2 cellular contexts compared by ENCODE assay signal in the genomic region with DNA sequence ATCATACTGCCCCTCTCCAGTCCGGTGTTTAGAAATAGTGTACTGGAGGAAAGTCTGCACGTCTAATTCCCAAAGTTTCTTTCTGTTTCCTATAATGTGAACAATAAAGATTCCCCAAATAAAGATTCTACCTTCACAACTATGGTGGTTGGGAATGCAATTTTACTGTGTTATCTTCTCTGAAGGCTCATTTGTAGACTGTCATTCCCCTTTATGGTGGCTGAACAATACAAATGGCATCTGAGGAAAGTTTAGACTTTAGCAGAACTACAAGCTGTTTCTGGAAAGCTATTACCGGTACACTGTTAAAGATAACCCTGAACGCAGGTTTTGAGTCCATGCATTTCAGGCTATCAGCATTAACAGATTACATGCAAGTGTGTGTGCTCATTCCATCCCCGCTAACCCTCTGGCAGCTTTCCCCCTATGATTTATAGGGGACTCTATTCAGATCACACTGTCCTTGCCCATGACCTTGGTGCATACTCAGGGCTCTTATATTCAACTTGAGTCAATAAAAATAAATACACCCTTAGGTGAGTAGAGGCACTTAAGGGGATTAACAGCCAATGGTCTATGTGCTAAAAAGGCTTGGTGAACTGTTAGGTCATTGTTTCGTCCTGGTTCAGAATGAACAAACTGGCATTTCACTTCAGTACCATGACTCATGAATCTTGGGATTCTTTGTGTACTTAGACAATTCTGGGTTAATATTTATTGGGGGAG.
TF ChIP-seq lines count a peak whose summit lies in the region.

No MANE protein-coding gene starts in this region.

TF ChIP-seq in HEK293, 187 proteins besides CTCF, POLR2A, EP300 and RAD21 (continued from another document and continues in another):
- TF ChIP-seq, protein P1, sequence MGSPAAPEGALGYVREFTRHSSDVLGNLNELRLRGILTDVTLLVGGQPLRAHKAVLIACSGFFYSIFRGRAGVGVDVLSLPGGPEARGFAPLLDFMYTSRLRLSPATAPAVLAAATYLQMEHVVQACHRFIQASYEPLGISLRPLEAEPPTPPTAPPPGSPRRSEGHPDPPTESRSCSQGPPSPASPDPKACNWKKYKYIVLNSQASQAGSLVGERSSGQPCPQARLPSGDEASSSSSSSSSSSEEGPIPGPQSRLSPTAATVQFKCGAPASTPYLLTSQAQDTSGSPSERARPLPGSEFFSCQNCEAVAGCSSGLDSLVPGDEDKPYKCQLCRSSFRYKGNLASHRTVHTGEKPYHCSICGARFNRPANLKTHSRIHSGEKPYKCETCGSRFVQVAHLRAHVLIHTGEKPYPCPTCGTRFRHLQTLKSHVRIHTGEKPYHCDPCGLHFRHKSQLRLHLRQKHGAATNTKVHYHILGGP (tag by site-specific recombination; IDR thresholded peaks at IDR 0.05): no peak
- no peak for TF ChIP-seq KLF1 (tag by site-specific recombination; IDR thresholded peaks at IDR 0.05)
- TF ChIP-seq, protein P2, sequence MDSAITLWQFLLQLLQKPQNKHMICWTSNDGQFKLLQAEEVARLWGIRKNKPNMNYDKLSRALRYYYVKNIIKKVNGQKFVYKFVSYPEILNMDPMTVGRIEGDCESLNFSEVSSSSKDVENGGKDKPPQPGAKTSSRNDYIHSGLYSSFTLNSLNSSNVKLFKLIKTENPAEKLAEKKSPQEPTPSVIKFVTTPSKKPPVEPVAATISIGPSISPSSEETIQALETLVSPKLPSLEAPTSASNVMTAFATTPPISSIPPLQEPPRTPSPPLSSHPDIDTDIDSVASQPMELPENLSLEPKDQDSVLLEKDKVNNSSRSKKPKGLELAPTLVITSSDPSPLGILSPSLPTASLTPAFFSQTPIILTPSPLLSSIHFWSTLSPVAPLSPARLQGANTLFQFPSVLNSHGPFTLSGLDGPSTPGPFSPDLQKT (IDR thresholded peaks at IDR 0.05; ENCODE audit: borderline replicate concordance, low read depth, low read length): no peak
- no peak for TF ChIP-seq GLIS1 (tag by site-specific recombination; IDR thresholded peaks at IDR 0.05)
- TF ChIP-seq ZBTB17 (tag by site-specific recombination; IDR thresholded peaks at IDR 0.05): peak; percentile 39; the same call in 1 of the 2 replicates
- TF ChIP-seq ZBTB20 (tag by site-specific recombination; IDR thresholded peaks at IDR 0.05): peak; percentile 19; the same call in 1 of the 2 replicates
- TF ChIP-seq, protein P3, sequence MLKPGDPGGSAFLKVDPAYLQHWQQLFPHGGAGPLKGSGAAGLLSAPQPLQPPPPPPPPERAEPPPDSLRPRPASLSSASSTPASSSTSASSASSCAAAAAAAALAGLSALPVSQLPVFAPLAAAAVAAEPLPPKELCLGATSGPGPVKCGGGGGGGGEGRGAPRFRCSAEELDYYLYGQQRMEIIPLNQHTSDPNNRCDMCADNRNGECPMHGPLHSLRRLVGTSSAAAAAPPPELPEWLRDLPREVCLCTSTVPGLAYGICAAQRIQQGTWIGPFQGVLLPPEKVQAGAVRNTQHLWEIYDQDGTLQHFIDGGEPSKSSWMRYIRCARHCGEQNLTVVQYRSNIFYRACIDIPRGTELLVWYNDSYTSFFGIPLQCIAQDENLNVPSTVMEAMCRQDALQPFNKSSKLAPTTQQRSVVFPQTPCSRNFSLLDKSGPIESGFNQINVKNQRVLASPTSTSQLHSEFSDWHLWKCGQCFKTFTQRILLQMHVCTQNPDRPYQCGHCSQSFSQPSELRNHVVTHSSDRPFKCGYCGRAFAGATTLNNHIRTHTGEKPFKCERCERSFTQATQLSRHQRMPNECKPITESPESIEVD (tag by site-specific recombination; IDR thresholded peaks at IDR 0.05): peak; percentile 59; the same call in 1 of the 2 replicates
- no peak for TF ChIP-seq ZNF184 (tag by site-specific recombination; IDR thresholded peaks at IDR 0.05)
- no peak for TF ChIP-seq ZNF311 (tag by site-specific recombination; IDR thresholded peaks at IDR 0.05; ENCODE audit: borderline replicate concordance)
- TF ChIP-seq ZFP41 (tag by site-specific recombination; IDR thresholded peaks at IDR 0.05; ENCODE audit: borderline replicate concordance): no peak
- TF ChIP-seq ZNF514 (tag by site-specific recombination; IDR thresholded peaks at IDR 0.05): no peak
- no peak for TF ChIP-seq ZFP37 (tag by site-specific recombination; IDR thresholded peaks at IDR 0.05)
- peak; percentile 97 for TF ChIP-seq SP7 (tag by site-specific recombination; IDR thresholded peaks at IDR 0.05)
- TF ChIP-seq ZNF571 (tag by site-specific recombination; IDR thresholded peaks at IDR 0.05): no peak
- TF ChIP-seq ZNF707 (tag by site-specific recombination; IDR thresholded peaks at IDR 0.05): no peak
- TF ChIP-seq, protein P4, sequence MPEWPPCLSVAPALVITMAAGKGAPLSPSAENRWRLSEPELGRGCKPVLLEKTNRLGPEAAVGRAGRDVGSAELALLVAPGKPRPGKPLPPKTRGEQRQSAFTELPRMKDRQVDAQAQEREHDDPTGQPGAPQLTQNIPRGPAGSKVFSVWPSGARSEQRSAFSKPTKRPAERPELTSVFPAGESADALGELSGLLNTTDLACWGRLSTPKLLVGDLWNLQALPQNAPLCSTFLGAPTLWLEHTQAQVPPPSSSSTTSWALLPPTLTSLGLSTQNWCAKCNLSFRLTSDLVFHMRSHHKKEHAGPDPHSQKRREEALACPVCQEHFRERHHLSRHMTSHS (tag by site-specific recombination; IDR thresholded peaks at IDR 0.05): no peak
- TF ChIP-seq ZNF501 (tag by site-specific recombination; IDR thresholded peaks at IDR 0.05): no peak
- TF ChIP-seq KLF16 (tag by site-specific recombination; IDR thresholded peaks at IDR 0.05): no peak
- no peak for TF ChIP-seq ZNF624 (tag by site-specific recombination; IDR thresholded peaks at IDR 0.05)
- no peak for TF ChIP-seq YY2 (tag by site-specific recombination; IDR thresholded peaks at IDR 0.05)
- peak; percentile 59; the same call in 1 of the 2 replicates for TF ChIP-seq ZSCAN16 (tag by site-specific recombination; IDR thresholded peaks at IDR 0.05)
- TF ChIP-seq IKZF3 (tag by site-specific recombination; IDR thresholded peaks at IDR 0.05): peak; percentile 31; the same call in 1 of the 2 replicates
- no peak for TF ChIP-seq ZNF76 (tag by site-specific recombination; IDR thresholded peaks at IDR 0.05; ENCODE audit: borderline replicate concordance, low read depth)
- no peak for TF ChIP-seq BCL11A (tag by site-specific recombination; IDR thresholded peaks at IDR 0.05; ENCODE audit: low read depth)
- no peak for TF ChIP-seq ZNF37A (tag by site-specific recombination; IDR thresholded peaks at IDR 0.05)
- no peak for TF ChIP-seq ZNF544 (tag by site-specific recombination; IDR thresholded peaks at IDR 0.05)
- TF ChIP-seq ZNF843 (tag by site-specific recombination; IDR thresholded peaks at IDR 0.05): peak; percentile 87

TF ChIP-seq in SK-N-SH, 30 proteins besides CTCF, POLR2A, EP300 and RAD21 (continued from another document):
- TF ChIP-seq, protein P5, sequence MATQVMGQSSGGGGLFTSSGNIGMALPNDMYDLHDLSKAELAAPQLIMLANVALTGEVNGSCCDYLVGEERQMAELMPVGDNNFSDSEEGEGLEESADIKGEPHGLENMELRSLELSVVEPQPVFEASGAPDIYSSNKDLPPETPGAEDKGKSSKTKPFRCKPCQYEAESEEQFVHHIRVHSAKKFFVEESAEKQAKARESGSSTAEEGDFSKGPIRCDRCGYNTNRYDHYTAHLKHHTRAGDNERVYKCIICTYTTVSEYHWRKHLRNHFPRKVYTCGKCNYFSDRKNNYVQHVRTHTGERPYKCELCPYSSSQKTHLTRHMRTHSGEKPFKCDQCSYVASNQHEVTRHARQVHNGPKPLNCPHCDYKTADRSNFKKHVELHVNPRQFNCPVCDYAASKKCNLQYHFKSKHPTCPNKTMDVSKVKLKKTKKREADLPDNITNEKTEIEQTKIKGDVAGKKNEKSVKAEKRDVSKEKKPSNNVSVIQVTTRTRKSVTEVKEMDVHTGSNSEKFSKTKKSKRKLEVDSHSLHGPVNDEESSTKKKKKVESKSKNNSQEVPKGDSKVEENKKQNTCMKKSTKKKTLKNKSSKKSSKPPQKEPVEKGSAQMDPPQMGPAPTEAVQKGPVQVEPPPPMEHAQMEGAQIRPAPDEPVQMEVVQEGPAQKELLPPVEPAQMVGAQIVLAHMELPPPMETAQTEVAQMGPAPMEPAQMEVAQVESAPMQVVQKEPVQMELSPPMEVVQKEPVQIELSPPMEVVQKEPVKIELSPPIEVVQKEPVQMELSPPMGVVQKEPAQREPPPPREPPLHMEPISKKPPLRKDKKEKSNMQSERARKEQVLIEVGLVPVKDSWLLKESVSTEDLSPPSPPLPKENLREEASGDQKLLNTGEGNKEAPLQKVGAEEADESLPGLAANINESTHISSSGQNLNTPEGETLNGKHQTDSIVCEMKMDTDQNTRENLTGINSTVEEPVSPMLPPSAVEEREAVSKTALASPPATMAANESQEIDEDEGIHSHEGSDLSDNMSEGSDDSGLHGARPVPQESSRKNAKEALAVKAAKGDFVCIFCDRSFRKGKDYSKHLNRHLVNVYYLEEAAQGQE (IDR thresholded peaks at IDR 0.05; ENCODE audit: low read depth, low read length): no peak
- TF ChIP-seq FOSL2 (IDR thresholded peaks at IDR 0.05; ENCODE audit: borderline replicate concordance, low read depth): peak; percentile 65
